Comparison of ENCODE assay signal across 8 cellular contexts in genomic region chr22:42614312-42615091, GRCh38. TPM values are rescaled to one million over a fixed set of nuclear protein-coding genes. Genes with fewer than 3 reads are reported as not detected.
DNase-seq lines count a peak whose midpoint lies in the region; ATAC-seq and TF ChIP-seq lines count a peak whose summit lies in the region.

Gene POLDIP3 (minus strand): TSS chr22:42614883. CDS start chr22:42614857, 26 bp downstream.

- ATAC-seq in GM21528 (IDR thresholded peaks at IDR 0.05; ENCODE audit: low FRiP score, unreplicated experiment) = peak; percentile 73
- peak; percentile 74 for ATAC-seq in IMR-90 (ENCODE audit: low read depth)

- H2AK5ac ChIP-seq in IMR-90 (ENCODE audit: low read depth, low read length) = peak within 1 kb of the TSS; percentile 84

- in situ Hi-C loops in IMR-90 (cut with MboI; ENCODE audit: low sequenced_read_pairs) = no loop called here

- peak within 1 kb of the TSS; percentile 97 for H2BK120ac ChIP-seq in IMR-90 (ENCODE audit: low read depth, low read length)

- H3K36me3 ChIP-seq in IMR-90 (ENCODE audit: control insufficient read depth, insufficient read depth, low read length) = peaks cover 9% of the 10 kb centered on the region
- H3K36me3 ChIP-seq in OCI-LY7 (ENCODE audit: insufficient read depth, low read length) = peaks cover 41% of the 10 kb centered on the region

- peaks cover 49% of the 10 kb centered on the region for H3K79me2 ChIP-seq in OCI-LY7 (ENCODE audit: insufficient read depth, low read depth, low read length)

- H3K4ac ChIP-seq in IMR-90 (ENCODE audit: low read depth, low read length) = peak within 1 kb of the TSS; percentile 97

- H3K18ac ChIP-seq in IMR-90 (ENCODE audit: low read depth, low read length) = peak within 1 kb of the TSS; percentile 98

- H3K4me1 ChIP-seq in IMR-90 (ENCODE audit: control insufficient read depth, insufficient read depth, low read length) (peaks cover 20% of the 10 kb centered on the region), OCI-LY7 (ENCODE audit: insufficient read depth, low read length, poor library complexity, severe bottlenecking) (peaks cover 34% of the 10 kb centered on the region), mononuclear cell (ENCODE audit: insufficient read depth, low read length) (peaks cover 51% of the 10 kb centered on the region)

- peak within 1 kb of the TSS; percentile 98 for H3K9ac ChIP-seq in IMR-90 (ENCODE audit: low read depth, low read length)

- BruUV-seq in IMR-90 (replicated peaks; lab: Mats Ljungman, UMichigan) = no TSS peak
- BruUV-seq in OCI-LY7 (replicated peaks; lab: Mats Ljungman, UMichigan) = no TSS peak

- H2BK15ac ChIP-seq in IMR-90 (ENCODE audit: low read depth, low read length) = peak within 1 kb of the TSS; percentile 66; the same call in 1 of the 3 replicates

- H3K9me2 ChIP-seq in OCI-LY7 (ENCODE audit: insufficient read depth, low read length) = no peaks in the 10 kb centered on the region

- no peaks in the 10 kb centered on the region for H3K9me3 ChIP-seq in IMR-90 (ENCODE audit: control insufficient read depth, insufficient read depth, low read length)
- H3K9me3 ChIP-seq in OCI-LY7 (ENCODE audit: low read length) = no peaks in the 10 kb centered on the region
- H3K9me3 ChIP-seq in mononuclear cell (ENCODE audit: low read depth, low read length) = no peaks in the 10 kb centered on the region

- H4K20me1 ChIP-seq in IMR-90 (ENCODE audit: insufficient read depth, low read length) (peaks cover 42% of the 10 kb centered on the region), OCI-LY7 (ENCODE audit: insufficient read depth, low read length) (peaks cover 25% of the 10 kb centered on the region)

- peak within 1 kb of the TSS; percentile 90 for H3K23ac ChIP-seq in IMR-90 (ENCODE audit: low read depth, low read length)

- peak within 1 kb of the TSS; percentile 84; the same call in 1 of the 2 replicates for H2BK20ac ChIP-seq in IMR-90 (ENCODE audit: low read depth, low read length)

- peaks cover 4 to 44% of the 10 kb centered on the region in 2 experiments; a peak in 3 of 4 replicates for H3K79me1 ChIP-seq in IMR-90 (ENCODE audit: low read depth in 1 of 2, low read length in 2 of 2)

- peaks cover 24% of the 10 kb centered on the region for H3K9me1 ChIP-seq in IMR-90 (ENCODE audit: insufficient read depth, low read length)

- peak within 1 kb of the TSS; percentile 98 for H2AFZ ChIP-seq in IMR-90 (replicated peaks; ENCODE audit: low read length, poor library complexity)
- peak within 1 kb of the TSS; percentile 56; the same call in 1 of the 2 replicates for H2AFZ ChIP-seq in OCI-LY7 (ENCODE audit: low read length)

- POLR2A ChIA-PET in IMR-90 (lab: Charles Lee; ENCODE audit: unreplicated experiment) = interaction anchor here (0.5 to 1.3 kb wide), 7 partner anchors 20 to 320 kb away, joined by 3 to 8 read pairs (median 3); partner anchors contain the start of gene CYB5R3
- POLR2A ChIA-PET in OCI-LY7 (lab: Charles Lee) = interaction anchor here (0.7 to 2.7 kb wide), 8 partner anchors 20 to 994 kb away, joined by 3 to 7 read pairs (median 3); partner anchors contain the start of genes DESI1, SERHL2 and XRCC6

- peak within 1 kb of the TSS; percentile 97 for H2AK9ac ChIP-seq in IMR-90 (replicated peaks; ENCODE audit: low read depth, low read length, poor library complexity)

- H3K14ac ChIP-seq in IMR-90 (replicated peaks; ENCODE audit: low read depth, low read length) = peak within 1 kb of the TSS; percentile 98

- peak; percentile 95 for DNase-seq in DMS153 (lab: John Stamatoyannopoulos, UW)
- peak; percentile 98 for DNase-seq in IMR-90
- peak; percentile 100 for DNase-seq in OCI-LY7 (ENCODE audit: low spot score)
- DNase-seq in activated T-cell treated with anti-CD3 and anti-CD28 coated beads for 1 hour (ENCODE audit: low read depth) = peak; percentile 97
- DNase-seq in epidermal melanocyte (ENCODE audit: insufficient read length, low spot score) = peak; percentile 92
- peak; percentile 98 for DNase-seq in stimulated activated CD8-positive, alpha-beta memory T cell treated with anti-CD3 and anti-CD28 coated beads, Interleukin-4, amount 100 ng/mL, for 1 hour (ENCODE audit: low read depth in 2 of 2, low spot score in 1 of 2)

- intact Hi-C loops in IMR-90 (cut with micrococcal nuclease) = no loop called here
- intact Hi-C loops in OCI-LY7 (cut with micrococcal nuclease; ENCODE audit: unreplicated experiment) = loop anchor here (2.0 to 10.0 kb wide), 4 partner anchors 102 to 1170 kb away; partner anchors contain the start of gene TOB2

- H2BK5ac ChIP-seq in IMR-90 (ENCODE audit: low read depth, low read length, poor library complexity, severe bottlenecking) = peak within 1 kb of the TSS; percentile 98

- H3K27me3 ChIP-seq in IMR-90 (ENCODE audit: control insufficient read depth, insufficient read depth, low read length) = no peaks in the 10 kb centered on the region
- no peaks in the 10 kb centered on the region for H3K27me3 ChIP-seq in mononuclear cell (ENCODE audit: insufficient read depth, low read length)

- peak within 1 kb of the TSS; percentile 98 for H3K56ac ChIP-seq in IMR-90 (ENCODE audit: extremely low read depth, insufficient read depth, low read length)

- 0% methylated on average over 41 of the region's 85 CpGs; no CpG with 5 or more reads in 1 of the 2 experiments for WGBS in IMR-90 (ENCODE audit: extremely low coverage in 2 of 2, insufficient read length in 1 of 2), 2 experiments

- H4K5ac ChIP-seq in IMR-90 (ENCODE audit: low read depth, low read length) = peak within 1 kb of the TSS; percentile 97

- H3K4me2 ChIP-seq in IMR-90 (ENCODE audit: low read depth, low read length) (peak within 1 kb of the TSS; percentile 99), OCI-LY7 (ENCODE audit: low read length) (peak within 1 kb of the TSS; percentile 92)

- dilution Hi-C loops in IMR-90 (cut with HindIII; ENCODE audit: low sequenced_read_pairs, unreplicated experiment) = no loop called here

- TF ChIP-seq POLR2A in IMR-90 (IDR thresholded peaks at IDR 0.05; ENCODE audit: low read depth, low read length) = no peak; the same call in none of the 2 replicates

- CTCF ChIA-PET in IMR-90 (lab: Yijun Ruan, JAX) = no interaction called here
- CTCF ChIA-PET in OCI-LY7 (lab: Charles Lee; ENCODE audit: unreplicated experiment) = no interaction called here

- peak within 1 kb of the TSS; percentile 3 to 98 for H4K8ac ChIP-seq in IMR-90 (ENCODE audit: low read depth in 2 of 2, low read length in 2 of 2)

- peak; percentile 34 for TF ChIP-seq CTCF in IMR-90 (conservative IDR thresholded peaks at IDR 0.05; ENCODE audit: low read depth, low read length)
- peak; percentile 46 for TF ChIP-seq CTCF in OCI-LY7 (conservative IDR thresholded peaks at IDR 0.05; ENCODE audit: low read length)

- peak within 1 kb of the TSS; percentile 99 for H3K27ac ChIP-seq in IMR-90 (ENCODE audit: insufficient read depth, low read length)
- H3K27ac ChIP-seq in OCI-LY7 (ENCODE audit: low read depth, low read length, poor library complexity, severe bottlenecking) = peak within 1 kb of the TSS; percentile 92

- H3K4me3 ChIP-seq in IMR-90 (ENCODE audit: insufficient read depth, low read depth, low read length) = peak within 1 kb of the TSS; percentile 75
- peak within 1 kb of the TSS; percentile 85 for H3K4me3 ChIP-seq in OCI-LY7 (ENCODE audit: low read depth, low read length, poor library complexity, severe bottlenecking)
- peak within 1 kb of the TSS; percentile 67 for H3K4me3 ChIP-seq in mononuclear cell (ENCODE audit: low read length)

- TF ChIP-seq RAD21 in IMR-90 (IDR thresholded peaks at IDR 0.05; ENCODE audit: low read length) = no peak

- H4K91ac ChIP-seq in IMR-90 (ENCODE audit: insufficient read depth, low read depth, low read length) = peak within 1 kb of the TSS; percentile 98

TF ChIP-seq in IMR-90, 13 proteins besides CTCF, POLR2A, EP300 and RAD21:
- TF ChIP-seq ELK1 (IDR thresholded peaks at IDR 0.05; ENCODE audit: borderline replicate concordance, low read depth, low read length) (peak; percentile 66; the same call in 1 of the 2 replicates), CHD1 (IDR thresholded peaks at IDR 0.05; ENCODE audit: low read depth, low read length) (0 out of 2 replicates have a peak, but pooled peaks have one; percentile 54), NFE2L2 (IDR thresholded peaks at IDR 0.05; ENCODE audit: low read depth, low read length) (no peak), MXI1 (IDR thresholded peaks at IDR 0.05; ENCODE audit: borderline replicate concordance, low read depth, low read length) (0 out of 2 replicates have a peak, but pooled peaks have one; percentile 49), RCOR1 (IDR thresholded peaks at IDR 0.05; ENCODE audit: insufficient replicate concordance, low read length) (peak; percentile 22)
TF ChIP-seq in IMR-90: peak in this region for 4.

RNA-seq across cellular contexts. Expression of gene POLDIP3, which starts in this region (rescaled TPM):
- 28.1 and 33.9 TPM in 2 replicates for total RNA-seq in IMR-90 (2012; rRNA removed)
- polyA plus RNA-seq in IMR-90 (2012; rRNA removed) = 43.6 and 45.4 TPM in 2 replicates
- polyA plus RNA-seq in IMR-90 (2012; cell fraction: cytosol; rRNA removed) = 23.9 and 40.0 TPM in 2 replicates
- polyA plus RNA-seq in IMR-90 (2012; cell fraction: nucleus; rRNA removed; ENCODE audit: low replicate concordance) = 29.6 and 46.7 TPM in 2 replicates
- 52.7 and 70.7 TPM in 2 replicates for total RNA-seq in OCI-LY7 (2014; rRNA removed; shearing (Covaris generic))
- 73.5 and 74.1 TPM in 2 replicates for total RNA-seq in OCI-LY7 (2022)
- total RNA-seq in mononuclear cell = 38.6 TPM

Comparison
In these comparisons a context has a peak if more than half of its experiments do, and no peak if none do; other contexts are left out.
1. Peak in every context shown above with its lines: DNase-seq, ATAC-seq, H3K4me3 ChIP-seq and H3K27ac ChIP-seq.